Comparison of ENCODE assay signal across 8 cellular contexts in genomic region chr12:6904280-6905276, GRCh38. TPM values are rescaled to one million over a fixed set of nuclear protein-coding genes. Genes with fewer than 3 reads are reported as not detected.
A peak's percentile ranks its signal among the peaks of the same experiment; 100 is the strongest.
DNase-seq lines count a peak whose midpoint lies in the region; TF ChIP-seq lines count a peak whose summit lies in the region.

Gene LRRC23, plus strand, starts transcription at chr12:6904822. Its CDS starts 812 bp downstream, at chr12:6905634.

- DNase-seq in GM04504 (ENCODE audit: low read depth) (peak; percentile 86), HFF-Myc (ENCODE audit: extremely low read depth, low read depth) (peak; percentile 89), NCI-H1048 (lab: John Stamatoyannopoulos, UW) (peak; percentile 96), SK-N-MC (ENCODE audit: low read depth, low spot score) (peak; percentile 88), glomerular visceral epithelial cell (ENCODE audit: extremely low spot score) (peak; percentile 93), occipital lobe (lab: John Stamatoyannopoulos, UW) (peak; percentile 97)
- peak; percentile 96 for DNase-seq in activated naive CD4-positive, alpha-beta T cell treated with anti-CD3 and anti-CD28 coated beads, Interleukin-2, amount 50 U/mL, for 16 hours

- H3K27ac ChIP-seq in SK-N-MC (peak within 1 kb of the TSS; percentile 68), temporal lobe (ENCODE audit: low read depth, low read length) (peak within 1 kb of the TSS; percentile 92)

- no peaks in the 10 kb centered on the region for H3K36me3 ChIP-seq in SK-N-MC (ENCODE audit: insufficient read depth, low read length)

- H3K9me3 ChIP-seq in SK-N-MC (ENCODE audit: low read depth, low read length) = no peaks in the 10 kb centered on the region

- H3K9ac ChIP-seq in SK-N-MC (ENCODE audit: insufficient read length) = peak within 1 kb of the TSS; percentile 75

- TF ChIP-seq CTCF in HFF-Myc (IDR thresholded peaks at IDR 0.05; ENCODE audit: low read depth, low read length, missing control alignments) = no peak

- H3K4me3 ChIP-seq in HFF-Myc (replicated peaks; ENCODE audit: low read depth, low read length) (peak within 1 kb of the TSS; percentile 89), SK-N-MC (peak within 1 kb of the TSS; percentile 80)

RNA-seq across cellular contexts. Expression of gene LRRC23, which starts in this region (rescaled TPM):
- 7.6 TPM for total RNA-seq in occipital lobe
- 7.1 TPM for total RNA-seq in temporal lobe

Comparison
In these comparisons a context has a peak if more than half of its experiments do, and no peak if none do; other contexts are left out.
1. Peak in every context shown above with its lines: DNase-seq, H3K4me3 ChIP-seq and H3K27ac ChIP-seq.